ENCODE assay signal across 1 cellular context in the genomic region with DNA sequence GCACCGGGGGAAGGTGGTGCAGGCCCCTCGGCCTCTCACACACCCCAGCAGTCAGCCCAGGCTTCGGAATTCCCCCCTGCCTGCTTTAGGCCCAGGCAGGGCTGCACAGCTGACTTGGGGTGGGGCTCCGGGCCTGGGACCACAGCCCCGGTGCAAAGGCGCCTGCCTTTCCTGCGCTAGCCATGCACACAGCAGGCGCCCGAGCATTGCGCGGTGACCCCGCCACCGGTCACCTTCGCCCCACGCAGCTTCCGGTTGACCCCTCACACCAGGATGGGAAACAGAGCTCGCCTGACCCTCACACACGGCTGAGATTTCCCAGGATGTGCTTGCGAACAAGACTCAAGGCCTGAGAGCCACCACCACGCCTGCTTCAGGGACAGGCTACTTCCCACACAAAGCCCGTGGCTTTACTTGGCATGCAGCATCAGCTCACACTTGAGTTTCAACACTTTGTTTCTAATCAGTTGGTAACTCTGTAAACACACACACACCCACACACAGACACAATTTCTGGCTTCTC.
TF ChIP-seq lines count a peak whose summit lies in the region.

No MANE protein-coding gene starts in this region.

TF ChIP-seq in H1, 55 proteins besides CTCF, POLR2A, EP300 and RAD21:
- TF ChIP-seq ZNF274 (IDR thresholded peaks at IDR 0.05; ENCODE audit: borderline replicate concordance, extremely low read depth, low read length) (no peak), TCF12 (IDR thresholded peaks at IDR 0.05; ENCODE audit: low read depth, low read length) (no peak), CHD2 (IDR thresholded peaks at IDR 0.05; ENCODE audit: low read length) (no peak), SP1 (IDR thresholded peaks at IDR 0.05; ENCODE audit: low read depth, low read length) (no peak), BRCA1 (IDR thresholded peaks at IDR 0.05; ENCODE audit: low read depth, low read length) (no peak)
